ENCODE assay signal across 29 cellular contexts in genomic region chr2:175676813-175677212, GRCh38.
DNase-seq lines count a peak whose midpoint lies in the region; ATAC-seq, FAIRE-seq and TF ChIP-seq lines count a peak whose summit lies in the region.
"Had no signal": no experiment of that assay in that cellular context is flagged by ENCODE, and none has a peak within 500 bp of the region (broad histone marks: within the 10 kb centered on the region; RNA-seq: fewer than 3 reads in every experiment).

No MANE protein-coding gene starts in this region.

- H3K4me1 Mint-ChIP-seq in activated T-cell treated with anti-CD3 and anti-CD28 coated beads, Interleukin-2, amount 50 U/mL, for 72 hours (ENCODE audit: low read depth), result no peaks in the 10 kb centered on the region
- H3K4me1 Mint-ChIP-seq: IgD-negative memory B cell; mesothelial cell of epicardium; naive thymus-derived CD4-positive, alpha-beta T cell had no signal

- no peak overlapping the region for H2AK5ac ChIP-seq in H1 (ENCODE audit: low read depth, low read length)

- H4K8ac ChIP-seq in H1 (ENCODE audit: extremely low read depth, insufficient read depth, low read length), result no peak overlapping the region

- H3K27me3 ChIP-seq in H1 (replicated peaks in 1 of 4; ENCODE audit: control insufficient read depth in 3 of 4, extremely low read depth in 1 of 4, insufficient read depth in 3 of 4, low read length in 3 of 4), result no peaks in the 10 kb centered on the region
- H3K27me3 ChIP-seq: BLaER1, foreskin keratinocyte, MG63 had no signal

- no peak overlapping the region for H4K5ac ChIP-seq in H1 (ENCODE audit: insufficient read length, low read depth, low read length)

- H3K14ac ChIP-seq in H1 (ENCODE audit: insufficient read length), result no peak overlapping the region

- no peak overlapping the region for H2BK5ac ChIP-seq in H1 (ENCODE audit: low read depth, low read length)

- H3K18ac ChIP-seq in H1 (ENCODE audit: extremely low read depth, low read length), result no peak overlapping the region

- no peak overlapping the region for H2BK120ac ChIP-seq in H1 (replicated peaks; ENCODE audit: low read depth, low read length)

- TF ChIP-seq RAD21 in H1 (IDR thresholded peaks at IDR 0.05 in 1 of 2, conservative IDR thresholded peaks at IDR 0.05 in 1 of 2; ENCODE audit: low read depth in 2 of 2, low read length in 2 of 2), result peak; percentile 43 to 55; a peak in 3 of 4 replicates

- no peak for TF ChIP-seq POLR2A in H1 (IDR thresholded peaks at IDR 0.05; ENCODE audit: control extremely low read depth in 1 of 2, low read depth in 2 of 2, low read length in 2 of 2)

- H3K9me3 Mint-ChIP-seq in activated T-cell treated with anti-CD3 and anti-CD28 coated beads, Interleukin-2, amount 50 U/mL, for 72 hours, result peaks cover 2 to 4% of the 10 kb centered on the region in 2 donors

- H3K4me2 ChIP-seq in H1 (ENCODE audit: insufficient read depth in 1 of 2, low read depth in 2 of 2, low read length in 2 of 2), result no peak overlapping the region
- H3K4me2 ChIP-seq: A549, BLaER1 had no signal

- H3K4ac ChIP-seq in H1 (replicated peaks; ENCODE audit: insufficient read length, low read depth, low read length), result no peak overlapping the region

- TF ChIP-seq EP300 in H1 (IDR thresholded peaks at IDR 0.05; ENCODE audit: borderline replicate concordance in 1 of 2, low read depth in 2 of 2, low read length in 2 of 2), result no peak

- peak in 2 of 3 experiments; percentile 24 to 49; a peak in 2 of 4 replicates for TF ChIP-seq CTCF in H1 (IDR thresholded peaks at IDR 0.05; ENCODE audit: control extremely low read depth in 1 of 3, insufficient read depth in 1 of 3, low read depth in 1 of 3, low read length in 3 of 3)

- no peaks in the 10 kb centered on the region for H3K23me2 ChIP-seq in H1 (ENCODE audit: low read depth, low read length)

- no peak for ATAC-seq in activated T-cell treated with anti-CD3 and anti-CD28 coated beads, Interleukin-2, amount 50 U/mL, for 72 hours (replicated peaks in 1 of 2)
- ATAC-seq in GM21526 (IDR thresholded peaks at IDR 0.05; ENCODE audit: low FRiP score, unreplicated experiment), result no peak
- ATAC-seq in HG03442 (IDR thresholded peaks at IDR 0.05; ENCODE audit: unreplicated experiment), result no peak
- ATAC-seq in HG02840 (IDR thresholded peaks at IDR 0.05; ENCODE audit: low FRiP score, unreplicated experiment), result no peak
- ATAC-seq: foreskin keratinocyte; left lung; naive thymus-derived CD4-positive, alpha-beta T cell; SK-N-SH treated with all-trans-retinoic acid at 6 μM for 48 hours had no signal

- H3K4me1 ChIP-seq in H1 (replicated peaks in 1 of 4; ENCODE audit: control insufficient read depth in 3 of 4, insufficient read depth in 4 of 4, low read length in 3 of 4), result no peaks in the 10 kb centered on the region
- H3K4me1 ChIP-seq: A549, BLaER1, foreskin keratinocyte, left lung had no signal

- no peak overlapping the region for H3K23ac ChIP-seq in H1 (ENCODE audit: insufficient read length)

- H3K27ac ChIP-seq in H1 (ENCODE audit: low read depth, low read length), result no peak overlapping the region
- H3K27ac ChIP-seq: A549, BLaER1, foreskin keratinocyte, left lung had no signal

- peaks cover 0 to 2% of the 10 kb centered on the region in 2 donors for H3K36me3 Mint-ChIP-seq in activated T-cell treated with anti-CD3 and anti-CD28 coated beads, Interleukin-2, amount 50 U/mL, for 72 hours (ENCODE audit: insufficient read depth in 2 of 2)
- H3K36me3 Mint-ChIP-seq: IgD-negative memory B cell had no signal

- H3K56ac ChIP-seq in H1 (replicated peaks; ENCODE audit: insufficient read length, low read depth, low read length), result no peak overlapping the region

- H3K4me3 Mint-ChIP-seq in activated T-cell treated with anti-CD3 and anti-CD28 coated beads, Interleukin-2, amount 50 U/mL, for 72 hours, result no peak overlapping the region
- H3K4me3 Mint-ChIP-seq: activated naive CD4-positive, alpha-beta T cell treated with anti-CD3 and anti-CD28 coated beads for 36 hours; IgD-negative memory B cell; mesothelial cell of epicardium; naive thymus-derived CD4-positive, alpha-beta T cell had no signal

- no peak overlapping the region for H2BK20ac ChIP-seq in H1 (ENCODE audit: low read length)

- H3K9ac ChIP-seq in H1 (replicated peaks in 1 of 4; ENCODE audit: extremely low read depth in 1 of 4, low read depth in 3 of 4, low read length in 3 of 4), result no peak overlapping the region
- H3K9ac ChIP-seq: BLaER1 had no signal

- no peak overlapping the region for H2AFZ ChIP-seq in H1 (ENCODE audit: low read length)

- no peaks in the 10 kb centered on the region for H3K27me3 Mint-ChIP-seq in activated T-cell treated with anti-CD3 and anti-CD28 coated beads, Interleukin-2, amount 50 U/mL, for 72 hours (ENCODE audit: low read depth)

- POLR2A ChIA-PET in H1 (lab: Charles Lee; ENCODE audit: partially characterized antibody), result no interaction called here

- CTCF ChIA-PET in H1 (lab: Charles Lee; ENCODE audit: partially characterized antibody), result interaction anchor here (0.8 to 1.7 kb wide), 10 partner anchors 8 to 309 kb away, joined by 3 to 5 read pairs (median 3); no protein-coding TSS in a partner anchor

- FAIRE-seq in H1 (lab: Jason Lieb, UNC), result peak; percentile 63
- FAIRE-seq: A549, GM12892 had no signal

- no peak overlapping the region for H4K91ac ChIP-seq in H1 (replicated peaks; ENCODE audit: insufficient read length, low read length)

- peak; percentile 27 for DNase-seq in NCI-H82 (lab: John Stamatoyannopoulos, UW)
- DNase-seq in NCI-H82 treated with DMSO at 0.1 percent for 48 hours (lab: John Stamatoyannopoulos, UW; ENCODE audit: unreplicated experiment), result no peak
- DNase-seq in LHCN-M2 (ENCODE audit: low read depth), result peak; percentile 3
- DNase-seq in H1 (ENCODE audit: low read depth in 1 of 2, low spot score in 2 of 2), result no peak
- DNase-seq in activated T-cell treated with anti-CD3 and anti-CD28 coated beads, Interleukin-2, amount 50 U/mL, for 72 hours, result no peak
- DNase-seq: activated CD4-positive, alpha-beta T cell treated with anti-CD3 and anti-CD28 coated beads for 4 hours; activated naive CD4-positive, alpha-beta T cell treated with anti-CD3 and anti-CD28 coated beads for 36 hours; activated T-cell treated with anti-CD3 and anti-CD28 coated beads, Interleukin-2, amount 50 U/mL, for 48 hours; COR-L47; effector CD8-positive, alpha-beta T cell; foreskin keratinocyte; left lung; MG63; naive thymus-derived CD4-positive, alpha-beta T cell; NCI-H1436; NCI-H2107; NCI-H510A treated with DMSO at 0.1 percent for 48 hours; occipital lobe; stimulated activated CD8-positive, alpha-beta memory T cell treated with anti-CD3 and anti-CD28 coated beads, Interleukin-4, amount 100 ng/mL, for 48 hours; trophoblast cell had no signal

- H3K4me3 ChIP-seq in H1 (ENCODE audit: extremely low read depth in 1 of 4, insufficient read depth in 2 of 4, low read depth in 3 of 4, low read length in 4 of 4), result no peak overlapping the region
- H3K4me3 ChIP-seq: A549, BLaER1, left lung, MG63 had no signal

- no peaks in the 10 kb centered on the region for H3K36me3 ChIP-seq in H1 (ENCODE audit: control insufficient read depth in 2 of 4, insufficient read depth in 4 of 4, low read length in 3 of 4)
- H3K36me3 ChIP-seq: BLaER1, left lung, MG63 had no signal

- H4K20me1 ChIP-seq in H1 (replicated peaks in 1 of 2; ENCODE audit: control insufficient read depth in 1 of 2, insufficient read depth in 2 of 2, low read length in 2 of 2), result no peaks in the 10 kb centered on the region
- H4K20me1 ChIP-seq: BLaER1 had no signal

- no peaks in the 10 kb centered on the region for H3K79me1 ChIP-seq in H1 (ENCODE audit: low read depth, low read length)

- 56% methylated on average over 3 of the region's 3 CpGs; no CpG with 5 or more reads in 1 of the 2 experiments for WGBS in H1 (ENCODE audit: extremely low coverage in 1 of 2, insufficient coverage in 1 of 2, insufficient read length in 1 of 2, insufficient replicate concordance in 2 of 2, low coverage in 1 of 2, low lambda C conversion rate in 2 of 2, missing lambda C conversion rate in 1 of 2), 2 experiments

- H2BK12ac ChIP-seq in H1 (ENCODE audit: low read depth, low read length), result no peak overlapping the region

- no peaks in the 10 kb centered on the region for H3K79me2 ChIP-seq in H1 (ENCODE audit: control insufficient read depth in 1 of 2, insufficient read depth in 2 of 2, low read length in 2 of 2)

- H2BK15ac ChIP-seq in H1 (ENCODE audit: low read length), result no peak overlapping the region

- no peak overlapping the region for H3K27ac Mint-ChIP-seq in activated T-cell treated with anti-CD3 and anti-CD28 coated beads, Interleukin-2, amount 50 U/mL, for 72 hours
- H3K27ac Mint-ChIP-seq: activated naive CD4-positive, alpha-beta T cell treated with anti-CD3 and anti-CD28 coated beads for 36 hours; IgD-negative memory B cell; mesothelial cell of epicardium; naive thymus-derived CD4-positive, alpha-beta T cell had no signal

- no peaks in the 10 kb centered on the region for H3K9me3 ChIP-seq in H1 (ENCODE audit: insufficient read depth in 2 of 2, low read depth in 1 of 2, low read length in 1 of 2)
- H3K9me3 ChIP-seq: A549, BLaER1, MG63 had no signal

TF ChIP-seq in H1, 55 proteins besides CTCF, POLR2A, EP300 and RAD21:
- TF ChIP-seq KDM1A (IDR thresholded peaks at IDR 0.05; ENCODE audit: borderline replicate concordance, low read length), result no peak
- no peak for TF ChIP-seq POU5F1 (IDR thresholded peaks at IDR 0.05; ENCODE audit: low read depth, low read length)
- no peak for TF ChIP-seq SP4 (IDR thresholded peaks at IDR 0.05; ENCODE audit: low read length)
- no peak for TF ChIP-seq SIN3A (conservative IDR thresholded peaks at IDR 0.05 in 1 of 2, IDR thresholded peaks at IDR 0.05 in 1 of 2; ENCODE audit: low read depth in 1 of 2, low read length in 2 of 2)
- TF ChIP-seq JUN (IDR thresholded peaks at IDR 0.05; ENCODE audit: low read depth, low read length), result no peak
- no peak for TF ChIP-seq EGR1 (IDR thresholded peaks at IDR 0.05; ENCODE audit: borderline replicate concordance, low read depth, low read length)
- no peak for TF ChIP-seq RXRA (IDR thresholded peaks at IDR 0.05; ENCODE audit: insufficient read depth, low read depth, low read length)
- TF ChIP-seq TAF1 (IDR thresholded peaks at IDR 0.05; ENCODE audit: low read depth, low read length), result no peak
- TF ChIP-seq SP1 (IDR thresholded peaks at IDR 0.05; ENCODE audit: low read depth, low read length), result no peak
- no peak for TF ChIP-seq BACH1 (IDR thresholded peaks at IDR 0.05; ENCODE audit: low read length)
- no peak for TF ChIP-seq BCL11A (IDR thresholded peaks at IDR 0.05; ENCODE audit: low read depth in 2 of 2, low read length in 2 of 2)
- no peak for TF ChIP-seq CEBPB (IDR thresholded peaks at IDR 0.05; ENCODE audit: low read depth, low read length)
TF ChIP-seq in H1: peak in this region for 0.

Comparison
In these comparisons a context has a peak if more than half of its experiments do, and no peak if none do; other contexts are left out.
1. DNase-seq: peak in NCI-H82 (single experiment) and LHCN-M2 (single experiment); none in NCI-H82 treated with DMSO at 0.1 percent for 48 hours (single experiment), H1 (0 of 2) and activated T-cell treated with anti-CD3 and anti-CD28 coated beads, Interleukin-2, amount 50 U/mL, for 72 hours (0 of 2).